In the genomic region with DNA sequence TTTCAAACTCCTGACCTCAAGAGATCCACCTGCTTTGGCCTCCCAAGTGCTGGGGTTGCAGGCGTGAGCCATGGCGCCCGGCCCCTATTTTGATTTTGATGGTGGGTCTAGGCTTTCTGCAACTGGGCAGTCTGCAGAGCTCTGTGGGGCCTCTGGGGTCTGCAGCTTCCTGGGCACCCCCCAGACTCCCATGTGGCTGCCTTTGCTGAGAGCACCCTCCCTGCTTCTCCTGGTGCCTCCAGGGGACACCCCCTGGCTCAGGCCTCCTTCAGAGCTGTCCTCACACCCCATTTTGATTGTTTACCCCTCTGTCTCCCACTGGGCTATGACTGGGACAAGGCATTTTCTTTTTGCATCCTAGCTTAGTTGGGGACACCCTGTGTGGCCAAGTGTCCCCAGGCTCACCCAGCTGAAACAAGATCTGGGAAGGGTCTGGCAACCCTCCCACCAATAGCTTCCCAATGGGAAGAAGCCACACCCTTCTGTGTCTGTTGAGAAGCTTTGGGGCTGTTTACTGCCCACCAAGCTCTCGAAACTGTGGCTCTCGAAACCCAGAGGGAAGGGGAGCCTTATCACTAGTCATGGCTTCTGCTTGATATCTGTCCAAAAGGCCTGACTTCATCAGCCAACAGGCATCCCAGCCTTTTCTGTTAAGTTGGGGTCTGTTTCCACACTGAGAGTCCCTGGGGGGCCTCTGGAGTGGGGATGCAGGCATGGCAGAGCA, we compare ENCODE assay signal across 8 cellular contexts.
DNase-seq lines count a peak whose midpoint lies in the region; ATAC-seq and TF ChIP-seq lines count a peak whose summit lies in the region.

No MANE protein-coding gene starts in this region.

- H3K36me3 ChIP-seq in HCT116 (ENCODE audit: control insufficient read depth in 1 of 2, insufficient read depth in 2 of 2, low read length in 2 of 2) (no peaks in the 10 kb centered on the region), iPS-18a (ENCODE audit: control insufficient read depth, low read depth, low read length) (no peaks in the 10 kb centered on the region)

- TF ChIP-seq CTCF in HCT116 (IDR thresholded peaks at IDR 0.05 in 2 of 3, conservative IDR thresholded peaks at IDR 0.05 in 1 of 3; ENCODE audit: borderline replicate concordance in 1 of 3, insufficient read depth in 1 of 3, low read depth in 2 of 3, low read length in 2 of 3) (no peak), VCaP (conservative IDR thresholded peaks at IDR 0.05) (no peak)

- H3K36me3 Mint-ChIP-seq in stimulated activated memory B cell treated with anti-CD40 and anti-IgM and Interleukin-4, amounts not matched to agents 10 μg/mL and 1 μg/mL and 100 μg/mL, for 72 hours, result no peaks in the 10 kb centered on the region

- H3K9ac ChIP-seq in HCT116 (ENCODE audit: low read length) (peak overlapping the region; percentile 61), iPS-18a (ENCODE audit: low read length) (no peak overlapping the region)

- peak overlapping the region; percentile 46 for H3K4me3 Mint-ChIP-seq in stimulated activated memory B cell treated with anti-CD40 and anti-IgM and Interleukin-4, amounts not matched to agents 10 μg/mL and 1 μg/mL and 100 μg/mL, for 72 hours

- H3K27ac Mint-ChIP-seq in stimulated activated memory B cell treated with anti-CD40 and anti-IgM and Interleukin-4, amounts not matched to agents 10 μg/mL and 1 μg/mL and 100 μg/mL, for 72 hours, result peak overlapping the region; percentile 92

- H3K4me1 Mint-ChIP-seq in stimulated activated memory B cell treated with anti-CD40 and anti-IgM and Interleukin-4, amounts not matched to agents 10 μg/mL and 1 μg/mL and 100 μg/mL, for 72 hours, result peaks cover 19% of the 10 kb centered on the region

- TF ChIP-seq RAD21 in HCT116 (IDR thresholded peaks at IDR 0.05; ENCODE audit: low read depth), result no peak

- ATAC-seq in HCT116, result peak; percentile 28; the same call in 1 of the 2 replicates
- ATAC-seq in stimulated activated memory B cell treated with anti-CD40 and anti-IgM and Interleukin-4, amounts not matched to agents 10 μg/mL and 1 μg/mL and 100 μg/mL, for 72 hours, result no peak
- no peak for ATAC-seq in HG03039 (IDR thresholded peaks at IDR 0.05; ENCODE audit: unreplicated experiment)
- no peak for ATAC-seq in GM21528 (IDR thresholded peaks at IDR 0.05; ENCODE audit: low FRiP score, unreplicated experiment)

- POLR2A ChIA-PET in HCT116 (lab: Charles Lee), result interaction anchor here (0.6 to 1.3 kb wide), 5 partner anchors 9 to 204 kb away, joined by 3 to 4 read pairs (median 4); partner anchors contain the start of gene IER5L

- H3K79me2 ChIP-seq in HCT116 (ENCODE audit: insufficient read depth, low read length), result no peaks in the 10 kb centered on the region

- no peaks in the 10 kb centered on the region for H4K20me1 ChIP-seq in HCT116 (ENCODE audit: insufficient read depth)

- no TSS peak for BruUV-seq in HCT116 (replicated peaks; lab: Mats Ljungman, UMichigan)

- H3K9me3 Mint-ChIP-seq in stimulated activated memory B cell treated with anti-CD40 and anti-IgM and Interleukin-4, amounts not matched to agents 10 μg/mL and 1 μg/mL and 100 μg/mL, for 72 hours, result no peaks in the 10 kb centered on the region

- intact Hi-C loops in HCT116 (cut with micrococcal nuclease), result no loop called here

- H3K4me1 ChIP-seq in HCT116 (ENCODE audit: control insufficient read depth in 1 of 2, insufficient read depth in 2 of 2, low read length in 2 of 2), result peaks cover 58 to 62% of the 10 kb centered on the region in 2 experiments
- H3K4me1 ChIP-seq in iPS-18a (ENCODE audit: control insufficient read depth, low read depth, low read length), result peaks cover 9% of the 10 kb centered on the region

- CTCF ChIA-PET in HCT116 (lab: Charles Lee), result interaction anchor here (0.7 kb wide), 2 partner anchors 10 to 564 kb away, joined by 3 to 5 read pairs; partner anchors contain the start of gene ENDOG

- RAD21 ChIA-PET in HCT116 (lab: Charles Lee; ENCODE audit: low non-redundant PET in 1 of 2, low total read pairs in 2 of 2, uncharacterized antibody in 2 of 2, unreplicated experiment in 2 of 2), result interaction anchor here (0.7 to 0.8 kb wide), 3 partner anchors 47 to 200 kb away, joined by 3 to 5 read pairs (median 5); no protein-coding TSS in a partner anchor

- no peaks in the 10 kb centered on the region for H3K9me3 ChIP-seq in HCT116 (ENCODE audit: control insufficient read depth in 1 of 2, insufficient read depth in 1 of 2, low read depth in 1 of 2, low read length in 2 of 2)
- H3K9me3 ChIP-seq in iPS-18a (ENCODE audit: control insufficient read depth, low read depth, low read length), result no peaks in the 10 kb centered on the region

- no peaks in the 10 kb centered on the region for H3K27me3 ChIP-seq in HCT116 (ENCODE audit: insufficient read depth, low read length)
- H3K27me3 ChIP-seq in iPS-18a (ENCODE audit: control insufficient read depth, insufficient read depth, low read length), result peaks cover 21% of the 10 kb centered on the region

- no peak overlapping the region for H2AFZ ChIP-seq in HCT116 (ENCODE audit: low read depth, low read length, poor library complexity, severe bottlenecking)

- H3K27me3 Mint-ChIP-seq in stimulated activated memory B cell treated with anti-CD40 and anti-IgM and Interleukin-4, amounts not matched to agents 10 μg/mL and 1 μg/mL and 100 μg/mL, for 72 hours, result peaks cover 18% of the 10 kb centered on the region

- no peaks in the 10 kb centered on the region for H3K9me2 ChIP-seq in HCT116 (ENCODE audit: insufficient read depth)

- H3K4me3 ChIP-seq in HCT116 (replicated peaks in 1 of 2; ENCODE audit: low read depth in 1 of 2, low read length in 2 of 2) (peak overlapping the region in 1 of 2 experiments; percentile 54; a peak in 3 of 4 replicates), iPS-18a (ENCODE audit: low read length) (peak overlapping the region; percentile 54)

- DNase-seq in HCT116 (ENCODE audit: low read depth, low spot score) (no peak), NK-92 (lab: John Stamatoyannopoulos, UW; ENCODE audit: unreplicated experiment) (no peak), activated gamma-delta T cell (lab: John Stamatoyannopoulos, UW) (no peak)

- no peak for TF ChIP-seq POLR2A in HCT116 (IDR thresholded peaks at IDR 0.05; ENCODE audit: borderline replicate concordance, extremely low read depth, insufficient read depth, insufficient read length)

- H3K4me2 ChIP-seq in HCT116 (ENCODE audit: low read length), result peak overlapping the region; percentile 78

- H3K27ac ChIP-seq in HCT116 (ENCODE audit: low read depth, low read length), result peak overlapping the region; percentile 83
- peak overlapping the region; percentile 100 for H3K27ac ChIP-seq in VCaP
- no peak overlapping the region for H3K27ac ChIP-seq in iPS-18a (ENCODE audit: low read length)

TF ChIP-seq in HCT116, 20 proteins besides CTCF, POLR2A, EP300 and RAD21:
- TF ChIP-seq CBX3 (IDR thresholded peaks at IDR 0.05; ENCODE audit: low read depth), result no peak
- TF ChIP-seq, protein P1, sequence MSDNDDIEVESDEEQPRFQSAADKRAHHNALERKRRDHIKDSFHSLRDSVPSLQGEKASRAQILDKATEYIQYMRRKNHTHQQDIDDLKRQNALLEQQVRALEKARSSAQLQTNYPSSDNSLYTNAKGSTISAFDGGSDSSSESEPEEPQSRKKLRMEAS (IDR thresholded peaks at IDR 0.05), result no peak
- TF ChIP-seq YY1 (IDR thresholded peaks at IDR 0.05; ENCODE audit: extremely low read depth, insufficient replicate concordance, low read depth, low read length), result no peak
- TF ChIP-seq, protein P2, sequence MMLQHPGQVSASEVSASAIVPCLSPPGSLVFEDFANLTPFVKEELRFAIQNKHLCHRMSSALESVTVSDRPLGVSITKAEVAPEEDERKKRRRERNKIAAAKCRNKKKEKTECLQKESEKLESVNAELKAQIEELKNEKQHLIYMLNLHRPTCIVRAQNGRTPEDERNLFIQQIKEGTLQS (IDR thresholded peaks at IDR 0.05), result no peak
- TF ChIP-seq, protein P3, sequence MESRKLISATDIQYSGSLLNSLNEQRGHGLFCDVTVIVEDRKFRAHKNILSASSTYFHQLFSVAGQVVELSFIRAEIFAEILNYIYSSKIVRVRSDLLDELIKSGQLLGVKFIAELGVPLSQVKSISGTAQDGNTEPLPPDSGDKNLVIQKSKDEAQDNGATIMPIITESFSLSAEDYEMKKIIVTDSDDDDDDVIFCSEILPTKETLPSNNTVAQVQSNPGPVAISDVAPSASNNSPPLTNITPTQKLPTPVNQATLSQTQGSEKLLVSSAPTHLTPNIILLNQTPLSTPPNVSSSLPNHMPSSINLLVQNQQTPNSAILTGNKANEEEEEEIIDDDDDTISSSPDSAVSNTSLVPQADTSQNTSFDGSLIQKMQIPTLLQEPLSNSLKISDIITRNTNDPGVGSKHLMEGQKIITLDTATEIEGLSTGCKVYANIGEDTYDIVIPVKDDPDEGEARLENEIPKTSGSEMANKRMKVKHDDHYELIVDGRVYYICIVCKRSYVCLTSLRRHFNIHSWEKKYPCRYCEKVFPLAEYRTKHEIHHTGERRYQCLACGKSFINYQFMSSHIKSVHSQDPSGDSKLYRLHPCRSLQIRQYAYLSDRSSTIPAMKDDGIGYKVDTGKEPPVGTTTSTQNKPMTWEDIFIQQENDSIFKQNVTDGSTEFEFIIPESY (IDR thresholded peaks at IDR 0.05; ENCODE audit: extremely low read depth, insufficient replicate concordance, low read length), result no peak
- TF ChIP-seq ZFX (IDR thresholded peaks at IDR 0.05), result no peak
- TF ChIP-seq SP1 (IDR thresholded peaks at IDR 0.05; ENCODE audit: low read depth), result no peak
- TF ChIP-seq EZH2phosphoT487 (IDR thresholded peaks at IDR 0.05; ENCODE audit: borderline replicate concordance), result no peak
- TF ChIP-seq CEBPB (IDR thresholded peaks at IDR 0.05; ENCODE audit: low read depth), result no peak
